Comparison of ENCODE assay signal across 15 cellular contexts in the genomic region with DNA sequence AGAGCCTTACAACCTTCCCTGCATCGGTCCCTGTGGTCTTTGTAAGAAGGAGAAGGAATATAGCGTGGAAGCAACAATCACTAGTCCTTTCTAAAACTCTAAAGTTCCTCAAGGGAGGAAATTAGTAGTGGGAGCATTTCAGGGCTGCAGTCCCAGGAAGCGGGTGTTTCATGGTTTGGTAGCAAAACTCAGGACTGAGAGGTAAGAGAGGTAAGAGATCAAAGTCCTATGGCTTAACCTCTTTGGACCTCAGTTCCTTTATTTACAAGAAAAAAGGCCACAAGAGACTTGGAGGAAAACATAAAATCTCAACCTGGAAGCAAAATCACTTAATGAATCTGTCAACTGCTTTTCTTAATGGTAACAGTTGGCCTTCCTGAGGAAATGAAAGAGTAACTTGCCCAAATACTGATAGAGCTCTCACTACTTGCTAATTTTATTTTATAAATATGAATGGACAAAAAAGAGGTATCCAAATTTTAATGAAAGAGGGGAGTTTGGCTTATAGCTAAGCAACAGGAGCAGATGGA. TPM values are rescaled to one million over a fixed set of nuclear protein-coding genes. Genes with fewer than 3 reads are reported as not detected.
A peak's percentile ranks its signal among the peaks of the same experiment; 100 is the strongest.
DNase-seq lines count a peak whose midpoint lies in the region; ATAC-seq, FAIRE-seq and TF ChIP-seq lines count a peak whose summit lies in the region.
"Had no signal": no experiment of that assay in that cellular context is flagged by ENCODE, and none has a peak within 500 bp of the region (broad histone marks: within the 10 kb centered on the region; RNA-seq: fewer than 3 reads in every experiment).

No MANE protein-coding gene starts in this region.

- BruUV-seq in endothelial cell of umbilical vein (replicated peaks; lab: Mats Ljungman, UMichigan) (no TSS peak), HepG2 (replicated peaks; lab: Mats Ljungman, UMichigan) (no TSS peak)

- dilution Hi-C loops in endothelial cell of umbilical vein (cut with MboI; ENCODE audit: extremely low pct_ligation_motif_present, low sequenced_read_pairs) = no loop called here

- H3K36me3 ChIP-seq in endothelial cell of umbilical vein (ENCODE audit: control insufficient read depth in 2 of 2, extremely low read depth in 1 of 2, insufficient read depth in 2 of 2, low read length in 2 of 2) = no peaks in the 10 kb centered on the region
- H3K36me3 ChIP-seq in HepG2 (replicated peaks in 1 of 2; ENCODE audit: control insufficient read depth in 1 of 2, insufficient read depth in 2 of 2, low read length in 2 of 2) = no peaks in the 10 kb centered on the region
- H3K36me3 ChIP-seq: BLaER1 had no signal

- no peaks in the 10 kb centered on the region for H3K4me1 ChIP-seq in endothelial cell of umbilical vein (ENCODE audit: control insufficient read depth, extremely low read depth, insufficient read depth, low read length)
- peaks cover 41% of the 10 kb centered on the region for H3K4me1 ChIP-seq in HepG2 (ENCODE audit: insufficient read depth, low read length)
- H3K4me1 ChIP-seq: BLaER1 had no signal

- intact Hi-C loops in endothelial cell of umbilical vein (cut with micrococcal nuclease) = no loop called here
- intact Hi-C loops in HepG2 (cut with micrococcal nuclease; ENCODE audit: unreplicated experiment) = no loop called here
- intact Hi-C loops in head of caudate nucleus (cut with DNase I) = no loop called here

- in situ Hi-C loops in HepG2 (cut with HindIII; ENCODE audit: extremely low pct_ligation_motif_present, low pct_unique_long_range_greater_than_20kb) = loop anchor here (5.0 to 25.0 kb wide), 3 partner anchors 452 to 1072 kb away; a partner anchor contains a TSS

- DNase-seq in NCI-H1694 treated with DMSO at 0.1 percent for 48 hours (lab: John Stamatoyannopoulos, UW) = peak; percentile 35
- DNase-seq in NCI-H1694 (lab: John Stamatoyannopoulos, UW) = no peak
- peak; percentile 57 for DNase-seq in endothelial cell of umbilical vein (ENCODE audit: low read depth, low spot score)
- no peak for DNase-seq in HepG2 (ENCODE audit: low spot score)
- no peak for DNase-seq in HT-29 (ENCODE audit: low spot score)
- DNase-seq in head of caudate nucleus = no peak
- DNase-seq: 8988T, AML-193, DND-41, GDM1, HCEC 1CT, HFFc6 had no signal

- CTCF ChIA-PET in endothelial cell of umbilical vein (lab: Charles Lee) (no interaction called here), HepG2 (lab: Yijun Ruan, JAX; ENCODE audit: low intra/inter-chr PET ratio, low total read pairs) (no interaction called here)

- ATAC-seq in HepG2 (no peak), HG02840 (IDR thresholded peaks at IDR 0.05; ENCODE audit: low FRiP score, unreplicated experiment) (no peak)

- TF ChIP-seq RAD21 in HepG2 (CRISPR knock-in tag; IDR thresholded peaks at IDR 0.05) = no peak

- 93% methylated on average over 3 of the region's 3 CpGs for WGBS in HepG2 (ENCODE audit: low lambda C conversion rate)

- no peak overlapping the region for H3K27ac ChIP-seq in endothelial cell of umbilical vein (ENCODE audit: insufficient read depth, low read depth, low read length)
- H3K27ac ChIP-seq in HepG2 (ENCODE audit: extremely low read length, insufficient read depth, low read length) = no peak overlapping the region
- H3K27ac ChIP-seq: BLaER1 had no signal

- FAIRE-seq in endothelial cell of umbilical vein (lab: Jason Lieb, UNC) = no peak
- FAIRE-seq in HepG2 (lab: Jason Lieb, UNC) = no peak
- FAIRE-seq: H1 had no signal

- no peak for TF ChIP-seq CTCF in endothelial cell of umbilical vein (IDR thresholded peaks at IDR 0.05; ENCODE audit: extremely low read depth in 1 of 2, insufficient read depth in 1 of 2, low read depth in 1 of 2, low read length in 2 of 2)
- TF ChIP-seq CTCF in HepG2 (CRISPR knock-in tag; IDR thresholded peaks at IDR 0.05) = no peak

- TF ChIP-seq EP300 in HepG2 (IDR thresholded peaks at IDR 0.05; ENCODE audit: low read depth in 2 of 2, low read length in 2 of 2) = no peak
- no peak for TF ChIP-seq EP300 in HepG2 (CRISPR knock-in tag; IDR thresholded peaks at IDR 0.05; ENCODE audit: borderline replicate concordance)

- H2AFZ ChIP-seq in endothelial cell of umbilical vein (ENCODE audit: low read depth, low read length) (no peak overlapping the region), HepG2 (ENCODE audit: low read length) (no peak overlapping the region)

- POLR2A ChIA-PET in endothelial cell of umbilical vein (lab: Charles Lee) (no interaction called here), HepG2 (lab: Yijun Ruan, JAX) (interaction anchor here (0.6 to 1.9 kb wide), 2 partner anchors 14 to 467 kb away, joined by 3 to 7 read pairs; a partner anchor contains a TSS)

- H3K27me3 ChIP-seq in endothelial cell of umbilical vein (ENCODE audit: control insufficient read depth in 2 of 2, insufficient read depth in 2 of 2, low read length in 2 of 2) (no peaks in the 10 kb centered on the region), HepG2 (ENCODE audit: control insufficient read depth in 1 of 2, insufficient read depth in 2 of 2, low read length in 2 of 2) (no peaks in the 10 kb centered on the region)
- H3K27me3 ChIP-seq: BLaER1 had no signal

- H3K4me2 ChIP-seq in endothelial cell of umbilical vein (ENCODE audit: insufficient read depth, low read length) (no peak overlapping the region), HepG2 (ENCODE audit: low read depth, low read length) (no peak overlapping the region)
- H3K4me2 ChIP-seq: BLaER1 had no signal

- no peaks in the 10 kb centered on the region for H3K9me1 ChIP-seq in endothelial cell of umbilical vein (replicated peaks; ENCODE audit: control insufficient read depth, extremely low read depth, insufficient read depth, low read length)

- TF ChIP-seq POLR2A in endothelial cell of umbilical vein (IDR thresholded peaks at IDR 0.05; ENCODE audit: low read depth, low read length) (no peak), HepG2 (IDR thresholded peaks at IDR 0.05; ENCODE audit: insufficient read depth in 1 of 2, low read depth in 2 of 2, low read length in 2 of 2) (no peak)

- H3K9ac ChIP-seq in endothelial cell of umbilical vein (replicated peaks; ENCODE audit: extremely low read depth, insufficient read depth, low read length) (no peak overlapping the region), HepG2 (ENCODE audit: insufficient read depth, low read depth, low read length) (no peak overlapping the region)
- H3K9ac ChIP-seq: BLaER1 had no signal

- H3K79me2 ChIP-seq in endothelial cell of umbilical vein (ENCODE audit: control insufficient read depth, insufficient read depth, low read length) (no peaks in the 10 kb centered on the region), HepG2 (ENCODE audit: insufficient read depth, low read length) (no peaks in the 10 kb centered on the region)

- no peaks in the 10 kb centered on the region for H3K9me3 ChIP-seq in endothelial cell of umbilical vein (replicated peaks; ENCODE audit: control insufficient read depth, insufficient read depth, low read length)
- no peaks in the 10 kb centered on the region for H3K9me3 ChIP-seq in HepG2 (ENCODE audit: low read length)
- H3K9me3 ChIP-seq: BLaER1 had no signal

- H3K4me3 ChIP-seq in endothelial cell of umbilical vein (replicated peaks in 1 of 3; ENCODE audit: insufficient read depth in 1 of 3, low read depth in 1 of 3, low read length in 3 of 3) (no peak overlapping the region), HepG2 (replicated peaks in 1 of 3; ENCODE audit: insufficient read depth in 1 of 3, low read depth in 2 of 3, low read length in 3 of 3) (no peak overlapping the region)
- H3K4me3 ChIP-seq: BLaER1 had no signal

- H4K20me1 ChIP-seq in endothelial cell of umbilical vein (replicated peaks; ENCODE audit: control insufficient read depth, extremely low read depth, insufficient read depth, low read length) (no peaks in the 10 kb centered on the region), HepG2 (ENCODE audit: insufficient read depth, low read length) (no peaks in the 10 kb centered on the region)
- H4K20me1 ChIP-seq: BLaER1 had no signal

RNA-seq across cellular contexts. Expression of a gene that starts 14.3 kb away (rescaled TPM):
- total RNA-seq in endothelial cell of umbilical vein (19.6 and 22.4 TPM in 2 replicates), HepG2 (2016; rRNA removed; fragmentation: Illumina TruSeq; extraction: Trizol) (17.5 and 18.8 TPM in 2 replicates)
- polyA plus RNA-seq in endothelial cell of umbilical vein (26.7 and 27.8 TPM in 2 replicates), HepG2 (2011; rRNA removed) (20.3 and 21.3 TPM in 2 replicates)
- 26.0 TPM in 2 replicates for polyA plus RNA-seq in endothelial cell of umbilical vein (2011; cell fraction: cytosol; rRNA removed)
- 22.9 and 23.9 TPM in 2 replicates for polyA plus RNA-seq in endothelial cell of umbilical vein (2011; cell fraction: nucleus; rRNA removed)
- 17.3 and 21.0 TPM in 2 replicates for polyA plus RNA-seq in endothelial cell of umbilical vein (2012)
- polyA minus RNA-seq in endothelial cell of umbilical vein = 46.6 and 47.2 TPM in 2 replicates
- polyA minus RNA-seq in endothelial cell of umbilical vein (2011; cell fraction: cytosol; rRNA and poly(A)+ RNA removed) = 2.6 TPM
- polyA minus RNA-seq in endothelial cell of umbilical vein (2011; cell fraction: nucleus; rRNA and poly(A)+ RNA removed) = 57.0 and 84.0 TPM in 2 replicates
- total RNA-seq in HepG2 (2016; cell fraction: cytosol; rRNA removed; fragmentation: Illumina TruSeq; extraction: Trizol; ENCODE audit: low read depth) = 22.7 and 24.8 TPM in 2 replicates
- total RNA-seq in HepG2 (2016; cell fraction: insoluble cytoplasmic fraction; rRNA removed; fragmentation: Illumina TruSeq; extraction: Trizol) = 14.6 and 18.6 TPM in 2 replicates
- 31.8 and 32.3 TPM in 2 replicates for total RNA-seq in HepG2 (2016; cell fraction: membrane; rRNA removed; fragmentation: Illumina TruSeq; extraction: Trizol)
- 30.1 and 32.9 TPM in 2 replicates for total RNA-seq in HepG2 (2016; cell fraction: nucleus; rRNA removed; fragmentation: Illumina TruSeq; extraction: Trizol)
- polyA plus RNA-seq in HepG2 (2011; cell fraction: cytosol; rRNA removed) = 15.8 and 22.4 TPM in 2 replicates
- polyA plus RNA-seq in HepG2 (2011; cell fraction: nucleus; rRNA removed) = 10.8 and 11.3 TPM in 2 replicates
- 17.0 and 18.9 TPM in 2 replicates for polyA plus RNA-seq in HepG2 (2012)
- 31.2 and 42.1 TPM in 2 replicates for polyA plus RNA-seq in HepG2 (2016; cell fraction: cytosol; fragmentation: Illumina TruSeq; extraction: Trizol; ENCODE audit: low read depth)
- polyA plus RNA-seq in HepG2 (2016; cell fraction: insoluble cytoplasmic fraction; fragmentation: Illumina TruSeq; extraction: Trizol; ENCODE audit: low read depth) = 19.6 and 23.7 TPM in 2 replicates
- 30.9 and 31.5 TPM in 2 replicates for polyA plus RNA-seq in HepG2 (2016; cell fraction: membrane; fragmentation: Illumina TruSeq; extraction: Trizol; ENCODE audit: low read depth)
- polyA plus RNA-seq in HepG2 (2016; cell fraction: nucleus; fragmentation: Illumina TruSeq; extraction: Trizol; ENCODE audit: insufficient read depth, low read depth) = 17.0 and 20.4 TPM in 2 replicates
- polyA minus RNA-seq in HepG2 (2011; rRNA and poly(A)+ RNA removed; ENCODE audit: low replicate concordance) = 13.5 and 23.8 TPM in 2 replicates
- 8.9 and 11.3 TPM in 2 replicates for polyA minus RNA-seq in HepG2 (2011; cell fraction: cytosol; rRNA and poly(A)+ RNA removed)
- polyA minus RNA-seq in HepG2 (2011; cell fraction: nucleus; rRNA and poly(A)+ RNA removed) = 64.1 and 71.5 TPM in 2 replicates
- total RNA-seq in HT-29 (2014; rRNA removed; shearing (Covaris generic)) = 10.9 and 13.4 TPM in 2 replicates

RNA-seq across cellular contexts. Expression of a gene that starts 16.2 kb away (rescaled TPM):
- total RNA-seq in endothelial cell of umbilical vein (18.6 and 27.3 TPM in 2 replicates), HepG2 (2016; rRNA removed; fragmentation: Illumina TruSeq; extraction: Trizol) (11.7 and 17.2 TPM in 2 replicates)
- polyA plus RNA-seq in endothelial cell of umbilical vein (3.0 and 4.1 TPM in 2 replicates), HepG2 (2011; rRNA removed) (1.3 and 1.6 TPM in 2 replicates)
- 3.6 and 4.5 TPM in 2 replicates for polyA plus RNA-seq in endothelial cell of umbilical vein (2011; cell fraction: cytosol; rRNA removed)
- 10.1 and 10.9 TPM in 2 replicates for polyA plus RNA-seq in endothelial cell of umbilical vein (2011; cell fraction: nucleus; rRNA removed)
- 15.8 and 18.0 TPM in 2 replicates for polyA plus RNA-seq in endothelial cell of umbilical vein (2012)
- polyA minus RNA-seq in endothelial cell of umbilical vein = 6.5 and 7.0 TPM in 2 replicates
- 4.0 TPM for polyA minus RNA-seq in endothelial cell of umbilical vein (2011; cell fraction: cytosol; rRNA and poly(A)+ RNA removed)
- 16.3 and 22.2 TPM in 2 replicates for polyA minus RNA-seq in endothelial cell of umbilical vein (2011; cell fraction: nucleus; rRNA and poly(A)+ RNA removed)
- total RNA-seq in HepG2 (2016; cell fraction: cytosol; rRNA removed; fragmentation: Illumina TruSeq; extraction: Trizol; ENCODE audit: low read depth) = 3.1 TPM in 2 replicates
- total RNA-seq in HepG2 (2016; cell fraction: insoluble cytoplasmic fraction; rRNA removed; fragmentation: Illumina TruSeq; extraction: Trizol) = 11.4 and 15.4 TPM in 2 replicates
- 5.6 and 6.5 TPM in 2 replicates for total RNA-seq in HepG2 (2016; cell fraction: membrane; rRNA removed; fragmentation: Illumina TruSeq; extraction: Trizol)
- 16.6 and 19.0 TPM in 2 replicates for total RNA-seq in HepG2 (2016; cell fraction: nucleus; rRNA removed; fragmentation: Illumina TruSeq; extraction: Trizol)
- polyA plus RNA-seq in HepG2 (2011; cell fraction: cytosol; rRNA removed) = 1.4 and 2.1 TPM in 2 replicates
- 3.2 and 3.5 TPM in 2 replicates for polyA plus RNA-seq in HepG2 (2011; cell fraction: nucleus; rRNA removed)
- 5.4 and 7.4 TPM in 2 replicates for polyA plus RNA-seq in HepG2 (2012)
- polyA plus RNA-seq in HepG2 (2016; cell fraction: cytosol; fragmentation: Illumina TruSeq; extraction: Trizol; ENCODE audit: low read depth) = 0.81 and 0.99 TPM in 2 replicates
- polyA plus RNA-seq in HepG2 (2016; cell fraction: insoluble cytoplasmic fraction; fragmentation: Illumina TruSeq; extraction: Trizol; ENCODE audit: low read depth) = 9.0 and 11.6 TPM in 2 replicates
- 2.2 and 2.5 TPM in 2 replicates for polyA plus RNA-seq in HepG2 (2016; cell fraction: membrane; fragmentation: Illumina TruSeq; extraction: Trizol; ENCODE audit: low read depth)
- polyA plus RNA-seq in HepG2 (2016; cell fraction: nucleus; fragmentation: Illumina TruSeq; extraction: Trizol; ENCODE audit: insufficient read depth, low read depth) = 9.0 and 11.1 TPM in 2 replicates
- polyA minus RNA-seq in HepG2 (2011; rRNA and poly(A)+ RNA removed; ENCODE audit: low replicate concordance) = 2.3 and 7.2 TPM in 2 replicates
- polyA minus RNA-seq in HepG2 (2011; cell fraction: cytosol; rRNA and poly(A)+ RNA removed) = 3.7 and 4.5 TPM in 2 replicates
- polyA minus RNA-seq in HepG2 (2011; cell fraction: nucleus; rRNA and poly(A)+ RNA removed) = 9.8 and 11.1 TPM in 2 replicates
- total RNA-seq in HT-29 (2014; rRNA removed; shearing (Covaris generic)) = 8.3 and 8.6 TPM in 2 replicates

Comparison
In these comparisons a context has a peak if more than half of its experiments do, and no peak if none do; other contexts are left out.
1. DNase-seq: peak in NCI-H1694 treated with DMSO at 0.1 percent for 48 hours (single experiment) and endothelial cell of umbilical vein (single experiment); none in NCI-H1694 (single experiment), HepG2 (single experiment), HT-29 (single experiment) and head of caudate nucleus (0 of 42).